Comparison of ENCODE assay signal across 1 cellular context in the genomic region with DNA sequence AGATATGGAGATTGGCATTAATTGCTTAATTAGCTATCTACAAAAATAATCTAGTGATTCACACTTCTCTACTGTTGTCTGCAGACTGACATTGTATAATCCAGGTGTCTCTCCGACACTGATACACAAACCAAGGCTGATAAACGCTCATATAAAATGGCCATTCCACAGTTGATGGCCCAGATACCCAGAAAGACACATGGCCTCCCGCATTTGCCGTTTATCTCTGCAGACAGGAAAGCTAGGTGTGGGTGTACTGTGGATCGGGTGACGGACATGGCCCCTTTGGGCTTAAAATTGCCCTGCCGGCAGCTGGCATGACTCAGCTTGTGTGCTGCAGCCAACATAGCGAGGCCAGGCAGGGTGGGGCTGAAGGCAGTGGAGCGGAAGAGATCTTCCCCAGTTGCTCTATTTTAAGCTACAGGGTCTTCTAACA.
TF ChIP-seq lines count a peak whose summit lies in the region.

No MANE protein-coding gene starts in this region.

TF ChIP-seq in GM23338, 12 proteins besides CTCF, POLR2A, EP300 and RAD21 (continued from another document):
- TF ChIP-seq, protein P1, sequence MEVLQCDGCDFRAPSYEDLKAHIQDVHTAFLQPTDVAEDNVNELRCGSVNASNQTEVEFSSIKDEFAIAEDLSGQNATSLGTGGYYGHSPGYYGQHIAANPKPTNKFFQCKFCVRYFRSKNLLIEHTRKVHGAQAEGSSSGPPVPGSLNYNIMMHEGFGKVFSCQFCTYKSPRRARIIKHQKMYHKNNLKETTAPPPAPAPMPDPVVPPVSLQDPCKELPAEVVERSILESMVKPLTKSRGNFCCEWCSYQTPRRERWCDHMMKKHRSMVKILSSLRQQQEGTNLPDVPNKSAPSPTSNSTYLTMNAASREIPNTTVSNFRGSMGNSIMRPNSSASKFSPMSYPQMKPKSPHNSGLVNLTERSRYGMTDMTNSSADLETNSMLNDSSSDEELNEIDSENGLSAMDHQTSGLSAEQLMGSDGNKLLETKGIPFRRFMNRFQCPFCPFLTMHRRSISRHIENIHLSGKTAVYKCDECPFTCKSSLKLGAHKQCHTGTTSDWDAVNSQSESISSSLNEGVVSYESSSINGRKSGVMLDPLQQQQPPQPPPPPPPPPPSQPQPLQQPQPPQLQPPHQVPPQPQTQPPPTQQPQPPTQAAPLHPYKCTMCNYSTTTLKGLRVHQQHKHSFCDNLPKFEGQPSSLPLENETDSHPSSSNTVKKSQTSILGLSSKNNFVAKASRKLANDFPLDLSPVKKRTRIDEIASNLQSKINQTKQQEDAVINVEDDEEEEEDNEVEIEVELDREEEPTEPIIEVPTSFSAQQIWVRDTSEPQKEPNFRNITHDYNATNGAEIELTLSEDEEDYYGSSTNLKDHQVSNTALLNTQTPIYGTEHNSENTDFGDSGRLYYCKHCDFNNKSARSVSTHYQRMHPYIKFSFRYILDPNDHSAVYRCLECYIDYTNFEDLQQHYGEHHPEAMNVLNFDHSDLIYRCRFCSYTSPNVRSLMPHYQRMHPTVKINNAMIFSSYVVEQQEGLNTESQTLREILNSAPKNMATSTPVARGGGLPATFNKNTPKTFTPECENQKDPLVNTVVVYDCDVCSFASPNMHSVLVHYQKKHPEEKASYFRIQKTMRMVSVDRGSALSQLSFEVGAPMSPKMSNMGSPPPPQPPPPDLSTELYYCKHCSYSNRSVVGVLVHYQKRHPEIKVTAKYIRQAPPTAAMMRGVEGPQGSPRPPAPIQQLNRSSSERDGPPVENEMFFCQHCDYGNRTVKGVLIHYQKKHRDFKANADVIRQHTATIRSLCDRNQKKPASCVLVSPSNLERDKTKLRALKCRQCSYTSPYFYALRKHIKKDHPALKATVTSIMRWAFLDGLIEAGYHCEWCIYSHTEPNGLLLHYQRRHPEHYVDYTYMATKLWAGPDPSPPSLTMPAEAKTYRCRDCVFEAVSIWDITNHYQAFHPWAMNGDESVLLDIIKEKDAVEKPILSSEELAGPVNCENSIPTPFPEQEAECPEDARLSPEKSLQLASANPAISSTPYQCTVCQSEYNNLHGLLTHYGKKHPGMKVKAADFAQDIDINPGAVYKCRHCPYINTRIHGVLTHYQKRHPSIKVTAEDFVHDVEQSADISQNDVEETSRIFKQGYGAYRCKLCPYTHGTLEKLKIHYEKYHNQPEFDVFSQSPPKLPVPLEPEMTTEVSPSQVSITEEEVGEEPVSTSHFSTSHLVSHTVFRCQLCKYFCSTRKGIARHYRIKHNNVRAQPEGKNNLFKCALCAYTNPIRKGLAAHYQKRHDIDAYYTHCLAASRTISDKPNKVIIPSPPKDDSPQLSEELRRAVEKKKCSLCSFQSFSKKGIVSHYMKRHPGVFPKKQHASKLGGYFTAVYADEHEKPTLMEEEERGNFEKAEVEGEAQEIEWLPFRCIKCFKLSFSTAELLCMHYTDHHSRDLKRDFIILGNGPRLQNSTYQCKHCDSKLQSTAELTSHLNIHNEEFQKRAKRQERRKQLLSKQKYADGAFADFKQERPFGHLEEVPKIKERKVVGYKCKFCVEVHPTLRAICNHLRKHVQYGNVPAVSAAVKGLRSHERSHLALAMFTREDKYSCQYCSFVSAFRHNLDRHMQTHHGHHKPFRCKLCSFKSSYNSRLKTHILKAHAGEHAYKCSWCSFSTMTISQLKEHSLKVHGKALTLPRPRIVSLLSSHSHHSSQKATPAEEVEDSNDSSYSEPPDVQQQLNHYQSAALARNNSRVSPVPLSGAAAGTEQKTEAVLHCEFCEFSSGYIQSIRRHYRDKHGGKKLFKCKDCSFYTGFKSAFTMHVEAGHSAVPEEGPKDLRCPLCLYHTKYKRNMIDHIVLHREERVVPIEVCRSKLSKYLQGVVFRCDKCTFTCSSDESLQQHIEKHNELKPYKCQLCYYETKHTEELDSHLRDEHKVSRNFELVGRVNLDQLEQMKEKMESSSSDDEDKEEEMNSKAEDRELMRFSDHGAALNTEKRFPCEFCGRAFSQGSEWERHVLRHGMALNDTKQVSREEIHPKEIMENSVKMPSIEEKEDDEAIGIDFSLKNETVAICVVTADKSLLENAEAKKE (CRISPR knock-in tag; IDR thresholded peaks at IDR 0.05) = no peak
- TF ChIP-seq, protein P2, sequence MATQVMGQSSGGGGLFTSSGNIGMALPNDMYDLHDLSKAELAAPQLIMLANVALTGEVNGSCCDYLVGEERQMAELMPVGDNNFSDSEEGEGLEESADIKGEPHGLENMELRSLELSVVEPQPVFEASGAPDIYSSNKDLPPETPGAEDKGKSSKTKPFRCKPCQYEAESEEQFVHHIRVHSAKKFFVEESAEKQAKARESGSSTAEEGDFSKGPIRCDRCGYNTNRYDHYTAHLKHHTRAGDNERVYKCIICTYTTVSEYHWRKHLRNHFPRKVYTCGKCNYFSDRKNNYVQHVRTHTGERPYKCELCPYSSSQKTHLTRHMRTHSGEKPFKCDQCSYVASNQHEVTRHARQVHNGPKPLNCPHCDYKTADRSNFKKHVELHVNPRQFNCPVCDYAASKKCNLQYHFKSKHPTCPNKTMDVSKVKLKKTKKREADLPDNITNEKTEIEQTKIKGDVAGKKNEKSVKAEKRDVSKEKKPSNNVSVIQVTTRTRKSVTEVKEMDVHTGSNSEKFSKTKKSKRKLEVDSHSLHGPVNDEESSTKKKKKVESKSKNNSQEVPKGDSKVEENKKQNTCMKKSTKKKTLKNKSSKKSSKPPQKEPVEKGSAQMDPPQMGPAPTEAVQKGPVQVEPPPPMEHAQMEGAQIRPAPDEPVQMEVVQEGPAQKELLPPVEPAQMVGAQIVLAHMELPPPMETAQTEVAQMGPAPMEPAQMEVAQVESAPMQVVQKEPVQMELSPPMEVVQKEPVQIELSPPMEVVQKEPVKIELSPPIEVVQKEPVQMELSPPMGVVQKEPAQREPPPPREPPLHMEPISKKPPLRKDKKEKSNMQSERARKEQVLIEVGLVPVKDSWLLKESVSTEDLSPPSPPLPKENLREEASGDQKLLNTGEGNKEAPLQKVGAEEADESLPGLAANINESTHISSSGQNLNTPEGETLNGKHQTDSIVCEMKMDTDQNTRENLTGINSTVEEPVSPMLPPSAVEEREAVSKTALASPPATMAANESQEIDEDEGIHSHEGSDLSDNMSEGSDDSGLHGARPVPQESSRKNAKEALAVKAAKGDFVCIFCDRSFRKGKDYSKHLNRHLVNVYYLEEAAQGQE (IDR thresholded peaks at IDR 0.05; ENCODE audit: unreplicated experiment) = no peak
- no peak for TF ChIP-seq ZNF114 (CRISPR knock-in tag; IDR thresholded peaks at IDR 0.05)
TF ChIP-seq in GM23338: peak in this region for 0.
